8 cellular contexts compared by ENCODE assay signal in the genomic region with DNA sequence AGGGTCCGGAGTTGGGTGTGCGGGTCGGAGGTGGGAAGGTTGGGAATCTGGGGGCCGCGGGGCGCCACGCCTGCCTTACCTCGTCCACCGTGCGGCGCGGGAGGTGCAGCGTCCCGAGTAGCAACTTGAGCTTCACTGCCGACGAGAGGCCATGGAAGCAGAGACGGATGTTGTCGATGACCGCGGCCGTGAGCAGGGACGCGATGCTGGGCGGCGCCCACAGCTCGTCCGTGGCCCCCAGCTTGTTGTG. TPM values are rescaled to one million over a fixed set of nuclear protein-coding genes. Genes with fewer than 3 reads are reported as not detected.
DNase-seq lines count a peak whose midpoint lies in the region; ATAC-seq lines count a peak whose summit lies in the region.

No MANE protein-coding gene starts in this region.

- ATAC-seq in left ventricle myocardium superior, result peak; percentile 23
- ATAC-seq in HG02885 (IDR thresholded peaks at IDR 0.05; ENCODE audit: poor library complexity, unreplicated experiment), result no peak
- ATAC-seq in HG02642 (IDR thresholded peaks at IDR 0.05; ENCODE audit: poor library complexity, unreplicated experiment), result no peak
- no peak for ATAC-seq in HG03571 (IDR thresholded peaks at IDR 0.05; ENCODE audit: unreplicated experiment)

- peaks cover 29% of the 10 kb centered on the region for H3K4me1 Mint-ChIP-seq in activated CD4-positive, alpha-beta memory T cell treated with anti-CD3 and anti-CD28 coated beads for 36 hours (ENCODE audit: low read depth)

- no peaks in the 10 kb centered on the region for H3F3A ChIP-seq in GM23248 (ENCODE audit: insufficient read depth)

- peak overlapping the region; percentile 89 for H2AFZ ChIP-seq in GM23248

- no peaks in the 10 kb centered on the region for H3K9me2 ChIP-seq in GM23248 (ENCODE audit: insufficient read depth)

- H3K9me3 Mint-ChIP-seq in activated CD4-positive, alpha-beta memory T cell treated with anti-CD3 and anti-CD28 coated beads for 36 hours, result no peaks in the 10 kb centered on the region

- CTCF ChIA-PET in activated CD4-positive, alpha-beta memory T cell treated with anti-CD3 and anti-CD28 coated beads for 36 hours (lab: Charles Lee), result interaction anchor here (0.6 to 1.6 kb wide), 3 partner anchors 9 to 172 kb away, joined by 3 read pairs; no protein-coding TSS in a partner anchor

- 0 to 1% methylated on average over 3 to 19 of the region's 27 CpGs for WGBS in GM23248 (ENCODE audit: low coverage in 1 of 2, low lambda C conversion rate in 2 of 2, missing lambda C conversion rate in 2 of 2), 2 experiments

- H3K27ac ChIP-seq in GM23248 (peak overlapping the region; percentile 81), skin epidermis (peak overlapping the region; percentile 78 to 100 (median 99))

- DNase-seq in GM23248 (no peak), left ventricle myocardium superior (no peak), COLO829 (ENCODE audit: low spot score) (no peak)
- DNase-seq in activated CD4-positive, alpha-beta memory T cell treated with anti-CD3 and anti-CD28 coated beads for 36 hours, result no peak

- peaks cover 11% of the 10 kb centered on the region; the same call in 1 of the 2 replicates for H3K4me1 ChIP-seq in GM23248 (ENCODE audit: insufficient read depth)

- peak overlapping the region; percentile 83 for H3K27ac Mint-ChIP-seq in activated CD4-positive, alpha-beta memory T cell treated with anti-CD3 and anti-CD28 coated beads for 36 hours

- peak overlapping the region; percentile 89 for H3K9ac ChIP-seq in GM23248

- H3K4me3 Mint-ChIP-seq in activated CD4-positive, alpha-beta memory T cell treated with anti-CD3 and anti-CD28 coated beads for 36 hours, result peak overlapping the region; percentile 88

- peaks cover 10% of the 10 kb centered on the region for H3K36me3 Mint-ChIP-seq in activated CD4-positive, alpha-beta memory T cell treated with anti-CD3 and anti-CD28 coated beads for 36 hours

- H3K9me3 ChIP-seq in GM23248 (ENCODE audit: low read depth), result no peaks in the 10 kb centered on the region

- H3K27me3 ChIP-seq in GM23248 (replicated peaks; ENCODE audit: insufficient read depth), result no peaks in the 10 kb centered on the region

- H3K4me3 ChIP-seq in GM23248, result peak overlapping the region; percentile 93
- peak overlapping the region; percentile 69 to 95 (median 92) for H3K4me3 ChIP-seq in skin epidermis

- POLR2A ChIA-PET in activated CD4-positive, alpha-beta memory T cell treated with anti-CD3 and anti-CD28 coated beads for 36 hours (lab: Charles Lee), result interaction anchor here (1.0 kb wide), 1 partner anchor 33 kb away, joined by 4 read pairs; a partner anchor contains a TSS

- in situ Hi-C loops in GM23248 (cut with MboI), result no loop called here

- 0 out of 2 replicates have a peak, but pooled peaks cover under 1% of the 10 kb centered on the region for H4K20me1 ChIP-seq in GM23248 (ENCODE audit: insufficient read depth)

- H3K36me3 ChIP-seq in GM23248 (ENCODE audit: low read depth), result no peaks in the 10 kb centered on the region

- H3K79me2 ChIP-seq in GM23248 (ENCODE audit: insufficient read depth), result peaks cover 51% of the 10 kb centered on the region

- peak overlapping the region; percentile 40 for H3K4me2 ChIP-seq in GM23248 (ENCODE audit: unreplicated experiment)

- H3K27me3 Mint-ChIP-seq in activated CD4-positive, alpha-beta memory T cell treated with anti-CD3 and anti-CD28 coated beads for 36 hours, result no peaks in the 10 kb centered on the region

- intact Hi-C loops in activated CD4-positive, alpha-beta memory T cell treated with anti-CD3 and anti-CD28 coated beads for 36 hours (cut with micrococcal nuclease), result loop anchor here (5.0 to 10.0 kb wide), 2 partner anchors 136 to 406 kb away; partner anchors contain the start of genes CFAP99, NSD2 and ZFYVE28
- intact Hi-C loops in left ventricle myocardium superior (cut with micrococcal nuclease), result no loop called here

RNA-seq across cellular contexts. Expression of gene NELFA, which starts 0.2 kb away (rescaled TPM):
- total RNA-seq in GM23248 (2014; rRNA removed; shearing (Covaris generic)), result 16.9 and 18.7 TPM in 2 replicates
- polyA plus RNA-seq in GM23248 (2016; fragmentation: Nextera tagmentation; extraction: Ambion mirVana), result 23.6 and 23.9 TPM in 2 replicates
- 10 to 100 TPM; 39.5 to 41.5 TPM for total RNA-seq in activated CD4-positive, alpha-beta memory T cell treated with anti-CD3 and anti-CD28 coated beads for 36 hours
- total RNA-seq in left ventricle myocardium superior, result 10.0 TPM

RNA-seq across cellular contexts. Expression of gene NAT8L, which starts 50.5 kb away (rescaled TPM):
- total RNA-seq in GM23248 (2014; rRNA removed; shearing (Covaris generic)), result 0.38 TPM in 1 of 2 replicates, not detected in the other
- polyA plus RNA-seq in GM23248 (2016; fragmentation: Nextera tagmentation; extraction: Ambion mirVana), result 0.03 TPM in 1 of 2 replicates, not detected in the other
- total RNA-seq in activated CD4-positive, alpha-beta memory T cell treated with anti-CD3 and anti-CD28 coated beads for 36 hours, result under 1 TPM; 0.19 to 0.29 TPM
- 0.82 TPM for total RNA-seq in left ventricle myocardium superior
